13 cellular contexts compared by ENCODE assay signal in the genomic region with DNA sequence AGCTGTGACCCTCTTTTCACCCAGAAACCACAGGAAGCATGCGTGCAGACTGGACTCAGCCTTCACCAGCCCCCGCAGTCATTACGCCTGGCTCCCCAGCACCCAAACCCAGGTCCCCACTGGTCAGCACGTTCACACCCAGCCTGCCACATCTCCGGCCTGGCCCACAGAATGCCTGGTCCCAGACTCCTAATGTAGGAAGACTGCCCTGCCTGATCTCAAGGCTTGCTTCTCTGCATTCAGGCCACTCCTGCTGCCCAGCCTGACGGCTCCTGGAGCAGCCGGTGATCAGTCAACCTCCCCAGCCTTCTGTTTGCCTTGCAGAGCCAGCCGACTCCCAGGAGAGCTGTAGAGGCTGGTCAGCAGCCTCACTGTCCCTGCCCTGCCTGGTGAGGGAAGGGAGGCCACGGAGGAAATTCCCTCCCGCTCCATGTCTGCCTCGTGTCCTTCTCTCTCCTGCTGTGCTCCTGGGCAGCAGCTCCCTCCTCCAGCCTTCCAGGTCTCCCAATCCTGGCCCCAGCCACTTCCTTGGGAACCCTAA. TPM values are rescaled to one million over a fixed set of nuclear protein-coding genes. Genes with fewer than 3 reads are reported as not detected.
DNase-seq lines count a peak whose midpoint lies in the region; ATAC-seq and TF ChIP-seq lines count a peak whose summit lies in the region.
"Had no signal": no experiment of that assay in that cellular context is flagged by ENCODE, and none has a peak within 500 bp of the region (broad histone marks: within the 10 kb centered on the region; RNA-seq: fewer than 3 reads in every experiment).

No MANE protein-coding gene starts in this region.

- H3K4me1 ChIP-seq in HUES6 (ENCODE audit: control insufficient read depth, insufficient read depth, low read length) = peaks cover 8% of the 10 kb centered on the region; the same call in 1 of the 2 replicates
- H3K4me1 ChIP-seq in spleen = peaks cover 0 to 42% (median 16%) of the 10 kb centered on the region in 6 donors

- no peaks in the 10 kb centered on the region for H3K9me3 ChIP-seq in HUES6 (ENCODE audit: control insufficient read depth, insufficient read depth, low read depth, low read length)
- H3K9me3 ChIP-seq in spleen = no peaks in the 10 kb centered on the region
- H3K9me3 ChIP-seq: transverse colon had no signal

- no peak overlapping the region for H3K4me3 Mint-ChIP-seq in chondrocyte (ENCODE audit: unreplicated experiment)
- no peak overlapping the region for H3K4me3 Mint-ChIP-seq in activated T-cell treated with anti-CD3 and anti-CD28 coated beads, Interleukin-2, amount 50 U/mL, for 4 hours
- H3K4me3 Mint-ChIP-seq in activated CD8-positive, alpha-beta memory T cell treated with anti-CD3 and anti-CD28 coated beads, Interleukin-2, amount 10 ng/mL, durations not matched to agents 7 days and 5 days = no peak overlapping the region
- H3K4me3 Mint-ChIP-seq: GM23338 had no signal

- H3K9me3 Mint-ChIP-seq in chondrocyte (ENCODE audit: low read depth) = peaks cover 4% of the 10 kb centered on the region
- no peaks in the 10 kb centered on the region for H3K9me3 Mint-ChIP-seq in activated T-cell treated with anti-CD3 and anti-CD28 coated beads, Interleukin-2, amount 50 U/mL, for 4 hours
- H3K9me3 Mint-ChIP-seq in activated CD8-positive, alpha-beta memory T cell treated with anti-CD3 and anti-CD28 coated beads, Interleukin-2, amount 10 ng/mL, durations not matched to agents 7 days and 5 days (ENCODE audit: low read depth) = no peaks in the 10 kb centered on the region

- CTCF ChIA-PET in activated CD8-positive, alpha-beta memory T cell treated with anti-CD3 and anti-CD28 coated beads, Interleukin-2, amount 10 ng/mL, durations not matched to agents 7 days and 5 days (lab: Charles Lee) = no interaction called here

- peaks cover 32% of the 10 kb centered on the region for H3K4me1 Mint-ChIP-seq in chondrocyte (ENCODE audit: low read depth)
- H3K4me1 Mint-ChIP-seq in activated T-cell treated with anti-CD3 and anti-CD28 coated beads, Interleukin-2, amount 50 U/mL, for 4 hours (ENCODE audit: low read depth) = no peaks in the 10 kb centered on the region
- no peaks in the 10 kb centered on the region for H3K4me1 Mint-ChIP-seq in activated CD8-positive, alpha-beta memory T cell treated with anti-CD3 and anti-CD28 coated beads, Interleukin-2, amount 10 ng/mL, durations not matched to agents 7 days and 5 days

- intact Hi-C loops in spleen (cut with DNase I; ENCODE audit: low total_unique reads) = no loop called here

- H3K9ac ChIP-seq in HUES6 (ENCODE audit: low read length) = no peak overlapping the region

- H3K27ac ChIP-seq in HUES6 (ENCODE audit: low read depth, low read length) (0 out of 2 replicates have a peak overlapping the region, but pooled peaks have one; percentile 34), spleen (no peak overlapping the region)
- H3K27ac ChIP-seq: transverse colon had no signal

- peaks cover 4% of the 10 kb centered on the region for H3K36me3 Mint-ChIP-seq in chondrocyte (ENCODE audit: low read depth)
- H3K36me3 Mint-ChIP-seq in activated T-cell treated with anti-CD3 and anti-CD28 coated beads, Interleukin-2, amount 50 U/mL, for 4 hours (ENCODE audit: insufficient read depth) = no peaks in the 10 kb centered on the region
- no peaks in the 10 kb centered on the region for H3K36me3 Mint-ChIP-seq in activated CD8-positive, alpha-beta memory T cell treated with anti-CD3 and anti-CD28 coated beads, Interleukin-2, amount 10 ng/mL, durations not matched to agents 7 days and 5 days

- TF ChIP-seq CTCF in chondrocyte (IDR thresholded peaks at IDR 0.05) (no peak), spleen (IDR thresholded peaks at IDR 0.05 in 8 of 11, conservative IDR thresholded peaks at IDR 0.05 in 3 of 11) (no peak)

- TF ChIP-seq POLR2A in spleen (IDR thresholded peaks at IDR 0.05) = no peak

- H3K27me3 Mint-ChIP-seq in chondrocyte (ENCODE audit: low read depth) = no peaks in the 10 kb centered on the region
- peaks cover 8% of the 10 kb centered on the region for H3K27me3 Mint-ChIP-seq in activated T-cell treated with anti-CD3 and anti-CD28 coated beads, Interleukin-2, amount 50 U/mL, for 4 hours (ENCODE audit: low read depth)
- no peaks in the 10 kb centered on the region for H3K27me3 Mint-ChIP-seq in activated CD8-positive, alpha-beta memory T cell treated with anti-CD3 and anti-CD28 coated beads, Interleukin-2, amount 10 ng/mL, durations not matched to agents 7 days and 5 days

- H3K4me3 ChIP-seq in HUES6 (ENCODE audit: low read depth, low read length) (no peak overlapping the region), spleen (no peak overlapping the region)
- H3K4me3 ChIP-seq: GM23338, smooth muscle cell, transverse colon had no signal

- DNase-seq in chondrocyte (ENCODE audit: low spot score) (peak; percentile 63), left kidney (ENCODE audit: low read depth, low spot score) (peak; percentile 61), spleen (peak; percentile 63)
- DNase-seq in stimulated activated CD8-positive, alpha-beta memory T cell treated with anti-CD3 and anti-CD28 coated beads, Interleukin-4, amount 100 ng/mL, for 48 hours = no peak
- DNase-seq in activated T-cell treated with anti-CD3 and anti-CD28 coated beads, Interleukin-2, amount 50 U/mL, for 4 hours = no peak
- DNase-seq in activated CD8-positive, alpha-beta memory T cell treated with anti-CD3 and anti-CD28 coated beads, Interleukin-2, amount 10 ng/mL, durations not matched to agents 7 days and 5 days = no peak
- DNase-seq: effector CD8-positive, alpha-beta T cell; NCI-H510A; transverse colon had no signal

- peak overlapping the region; percentile 95 for H3K27ac Mint-ChIP-seq in chondrocyte (ENCODE audit: unreplicated experiment)
- H3K27ac Mint-ChIP-seq in activated CD8-positive, alpha-beta memory T cell treated with anti-CD3 and anti-CD28 coated beads, Interleukin-2, amount 10 ng/mL, durations not matched to agents 7 days and 5 days = no peak overlapping the region
- H3K27ac Mint-ChIP-seq: GM23338 had no signal

- no peaks in the 10 kb centered on the region for H3K36me3 ChIP-seq in HUES6 (ENCODE audit: control insufficient read depth, insufficient read depth, low read length)
- H3K36me3 ChIP-seq in spleen = peaks cover 0 to 3% (median 0%) of the 10 kb centered on the region in 6 donors
- H3K36me3 ChIP-seq: transverse colon had no signal

- no peaks in the 10 kb centered on the region for H3K27me3 ChIP-seq in HUES6 (ENCODE audit: control insufficient read depth, insufficient read depth, low read length)
- H3K27me3 ChIP-seq in spleen (replicated peaks in 1 of 7) = peaks cover 0 to 35% (median 0%) of the 10 kb centered on the region in 7 donors
- H3K27me3 ChIP-seq: transverse colon had no signal

- WGBS in spleen, 5 donors = 39 to 55% (median 48%) methylated on average over 9 to 11 of the region's 11 CpGs

- no peak for ATAC-seq in activated T-cell treated with anti-CD3 and anti-CD28 coated beads, Interleukin-2, amount 50 U/mL, for 4 hours
- no peak for ATAC-seq in activated CD8-positive, alpha-beta memory T cell treated with anti-CD3 and anti-CD28 coated beads, Interleukin-2, amount 10 ng/mL, durations not matched to agents 7 days and 5 days
- no peak for ATAC-seq in GM19023 (IDR thresholded peaks at IDR 0.05; ENCODE audit: unreplicated experiment)
- ATAC-seq: GM23338 had no signal

RNA-seq across cellular contexts. Expression of gene ADAMTS2, which starts 25.4 kb away (rescaled TPM):
- 17.9 to 93.2 TPM (median 91.2 TPM) in 3 replicates for total RNA-seq in chondrocyte
- total RNA-seq in spleen = 100 to 1,000 TPM in 1 of 7 donors, 10 to 100 TPM in 6; 44.0 to 101 (median 64.5) TPM
- 10 to 100 TPM in 1 of 3 donors, 1 to 10 TPM in 2; 4.0 to 16.8 (median 4.4) TPM for polyA plus RNA-seq in spleen
- total RNA-seq in activated T-cell treated with anti-CD3 and anti-CD28 coated beads, Interleukin-2, amount 50 U/mL, for 4 hours = under 1 TPM; 0.05 to 0.41 (median 0.13) TPM
- not detected for total RNA-seq in activated CD8-positive, alpha-beta memory T cell treated with anti-CD3 and anti-CD28 coated beads, Interleukin-2, amount 10 ng/mL, durations not matched to agents 7 days and 5 days

Comparison
In these comparisons a context has a peak if more than half of its experiments do, and no peak if none do; other contexts are left out.
1. DNase-seq: peak in chondrocyte (single experiment), left kidney (single experiment) and spleen (single experiment); none in stimulated activated CD8-positive, alpha-beta memory T cell treated with anti-CD3 and anti-CD28 coated beads, Interleukin-4, amount 100 ng/mL, for 48 hours (single experiment), activated T-cell treated with anti-CD3 and anti-CD28 coated beads, Interleukin-2, amount 50 U/mL, for 4 hours (single experiment) and activated CD8-positive, alpha-beta memory T cell treated with anti-CD3 and anti-CD28 coated beads, Interleukin-2, amount 10 ng/mL, durations not matched to agents 7 days and 5 days (single experiment).
2. RNA of gene ADAMTS2, which starts 25.4 kb away (total RNA-seq): 17.9 to 93.2 TPM in chondrocyte and 44.0 to 101 TPM in spleen; 0.05 to 0.41 TPM in activated T-cell treated with anti-CD3 and anti-CD28 coated beads, Interleukin-2, amount 50 U/mL, for 4 hours and not detected in activated CD8-positive, alpha-beta memory T cell treated with anti-CD3 and anti-CD28 coated beads, Interleukin-2, amount 10 ng/mL, durations not matched to agents 7 days and 5 days; every median in the first group is over 10 times any median in the second.